In the genomic region with DNA sequence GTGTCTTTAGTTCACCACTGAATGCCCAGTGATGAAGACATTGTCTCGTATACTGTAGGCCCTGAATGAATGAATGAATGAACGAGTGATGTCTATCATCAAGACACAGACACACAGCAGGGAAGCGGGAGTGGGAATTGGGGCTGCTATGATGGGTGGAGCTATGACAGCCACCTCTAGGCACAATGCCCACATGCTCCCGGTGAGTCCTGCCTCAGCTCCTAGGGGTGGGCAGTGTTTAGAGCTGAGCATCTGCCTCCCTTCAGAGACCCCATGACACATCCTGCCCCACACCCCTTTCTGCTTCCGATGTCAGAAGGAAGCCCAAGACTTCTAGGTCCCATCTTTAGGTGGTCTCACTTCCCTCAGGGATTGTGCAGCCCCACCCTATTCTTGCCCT, we compare ENCODE assay signal across 21 cellular contexts.
DNase-seq lines count a peak whose midpoint lies in the region; ATAC-seq and TF ChIP-seq lines count a peak whose summit lies in the region.
"Had no signal": no experiment of that assay in that cellular context is flagged by ENCODE, and none has a peak within 500 bp of the region (broad histone marks: within the 10 kb centered on the region; RNA-seq: fewer than 3 reads in every experiment).

No MANE protein-coding gene starts in this region.

- H3K4me1 ChIP-seq in lower lobe of right lung (peaks cover 7% of the 10 kb centered on the region), vagina (peaks cover 47% of the 10 kb centered on the region), right lobe of liver (no peaks in the 10 kb centered on the region), GM23248 (ENCODE audit: insufficient read depth) (peaks cover 23% of the 10 kb centered on the region)
- H3K4me1 ChIP-seq: SJCRH30 had no signal

- peaks cover 5% of the 10 kb centered on the region for H3K9me3 Mint-ChIP-seq in stimulated activated effector memory CD8-positive, alpha-beta T cell treated with anti-CD3 and anti-CD28 coated beads, Interleukin-12 subunit alpha, Interleukin-12 subunit beta, amount 100 ng/mL, for 72 hours

- TF ChIP-seq POLR2A in vagina (IDR thresholded peaks at IDR 0.05), result no peak
- TF ChIP-seq POLR2A in right lobe of liver (IDR thresholded peaks at IDR 0.05), result no peak

- WGBS in right lobe of liver (ENCODE audit: insufficient coverage, low coverage, low lambda C conversion rate, missing lambda C conversion rate), result 75% methylated on average over 1 of the region's 5 CpGs
- 76 to 78% methylated on average over 5 of the region's 5 CpGs for WGBS in GM23248 (ENCODE audit: low coverage in 1 of 2, low lambda C conversion rate in 2 of 2, missing lambda C conversion rate in 2 of 2), 2 experiments

- H3K9me3 ChIP-seq in lower lobe of right lung (no peaks in the 10 kb centered on the region), vagina (no peaks in the 10 kb centered on the region), right lobe of liver (no peaks in the 10 kb centered on the region), GM23248 (ENCODE audit: low read depth) (no peaks in the 10 kb centered on the region)

- no peak overlapping the region for H2AFZ ChIP-seq in GM23248
- H2AFZ ChIP-seq: PC-9 had no signal

- TF ChIP-seq CTCF in VCaP (conservative IDR thresholded peaks at IDR 0.05) (no peak), lower lobe of right lung (IDR thresholded peaks at IDR 0.05) (no peak), vagina (IDR thresholded peaks at IDR 0.05) (no peak), right lobe of liver (IDR thresholded peaks at IDR 0.05) (no peak)

- H3K9me2 ChIP-seq in GM23248 (ENCODE audit: insufficient read depth), result no peaks in the 10 kb centered on the region

- H3K36me3 ChIP-seq in lower lobe of right lung (no peaks in the 10 kb centered on the region), vagina (no peaks in the 10 kb centered on the region), right lobe of liver (no peaks in the 10 kb centered on the region), GM23248 (ENCODE audit: low read depth) (no peaks in the 10 kb centered on the region)
- H3K36me3 ChIP-seq: MG63, SJCRH30 had no signal

- in situ Hi-C loops in ACHN (cut with HindIII; ENCODE audit: low pct_ligation_motif_present, low pct_unique_long_range_greater_than_20kb, low sequenced_read_pairs) (no loop called here), GM23248 (cut with MboI) (no loop called here)

- no peak for ATAC-seq in lower lobe of right lung
- peak; percentile 36 for ATAC-seq in stimulated activated effector memory CD8-positive, alpha-beta T cell treated with anti-CD3 and anti-CD28 coated beads, Interleukin-12 subunit alpha, Interleukin-12 subunit beta, amount 100 ng/mL, for 72 hours
- ATAC-seq in right lobe of liver, result no peak
- ATAC-seq: Right ventricle myocardium inferior had no signal

- H3K4me3 ChIP-seq in lower lobe of right lung (no peak overlapping the region), vagina (no peak overlapping the region), right lobe of liver (no peak overlapping the region), GM23248 (no peak overlapping the region)
- H3K4me3 ChIP-seq: MG63, PC-9, SJCRH30 had no signal

- H3K36me3 Mint-ChIP-seq in stimulated activated effector memory CD8-positive, alpha-beta T cell treated with anti-CD3 and anti-CD28 coated beads, Interleukin-12 subunit alpha, Interleukin-12 subunit beta, amount 100 ng/mL, for 72 hours, result no peaks in the 10 kb centered on the region
- H3K36me3 Mint-ChIP-seq: CD4-positive, alpha-beta memory T cell had no signal

- no peak overlapping the region for H3K27ac Mint-ChIP-seq in stimulated activated effector memory CD8-positive, alpha-beta T cell treated with anti-CD3 and anti-CD28 coated beads, Interleukin-12 subunit alpha, Interleukin-12 subunit beta, amount 100 ng/mL, for 72 hours
- H3K27ac Mint-ChIP-seq: CD4-positive, alpha-beta memory T cell; H9 had no signal

- peaks cover 35% of the 10 kb centered on the region for H3F3A ChIP-seq in GM23248 (ENCODE audit: insufficient read depth)

- no peaks in the 10 kb centered on the region for H4K20me1 ChIP-seq in GM23248 (ENCODE audit: insufficient read depth)

- intact Hi-C loops in lower lobe of right lung (cut with DNase I) (no loop called here), vagina (cut with DNase I) (loop anchor here (5.0 to 10.0 kb wide), 2 partner anchors 766 to 909 kb away; a partner anchor contains a TSS), right lobe of liver (cut with DNase I) (no loop called here)

- no peaks in the 10 kb centered on the region for H3K27me3 ChIP-seq in lower lobe of right lung (ENCODE audit: low read depth)
- H3K27me3 ChIP-seq in vagina, result no peaks in the 10 kb centered on the region
- no peaks in the 10 kb centered on the region for H3K27me3 ChIP-seq in right lobe of liver
- H3K27me3 ChIP-seq in GM23248 (replicated peaks; ENCODE audit: insufficient read depth), result no peaks in the 10 kb centered on the region
- H3K27me3 ChIP-seq: MG63, SJCRH30 had no signal

- H3K9ac ChIP-seq in GM23248, result no peak overlapping the region

- no peak overlapping the region for H3K4me2 ChIP-seq in GM23248 (ENCODE audit: unreplicated experiment)
- H3K4me2 ChIP-seq: PC-9 had no signal

- H3K4me3 Mint-ChIP-seq in stimulated activated effector memory CD8-positive, alpha-beta T cell treated with anti-CD3 and anti-CD28 coated beads, Interleukin-12 subunit alpha, Interleukin-12 subunit beta, amount 100 ng/mL, for 72 hours, result no peak overlapping the region
- H3K4me3 Mint-ChIP-seq: CD4-positive, alpha-beta memory T cell; H9 had no signal

- no peaks in the 10 kb centered on the region for H3K79me2 ChIP-seq in GM23248 (ENCODE audit: insufficient read depth)

- peak overlapping the region; percentile 26; the same call in 1 of the 2 replicates for H3K27ac ChIP-seq in VCaP
- H3K27ac ChIP-seq in lower lobe of right lung, result peak overlapping the region; percentile 14
- peak overlapping the region; percentile 41 for H3K27ac ChIP-seq in vagina
- no peak overlapping the region for H3K27ac ChIP-seq in right lobe of liver
- no peak overlapping the region for H3K27ac ChIP-seq in GM23248
- H3K27ac ChIP-seq: PC-9, SJCRH30 had no signal

- DNase-seq in lower lobe of right lung (no peak), vagina (ENCODE audit: extremely low spot score in 2 of 2) (peak in 1 of 2 donors; percentile 77), right lobe of liver (no peak), ACHN (no peak), GM23248 (no peak)
- no peak for DNase-seq in stimulated activated effector memory CD8-positive, alpha-beta T cell treated with anti-CD3 and anti-CD28 coated beads, Interleukin-12 subunit alpha, Interleukin-12 subunit beta, amount 100 ng/mL, for 72 hours (ENCODE audit: low spot score in 2 of 2)
- DNase-seq: C1 segment of cervical spinal cord; CD4-positive, alpha-beta memory T cell; COR-L47; DMS53; H9; KG1; MG63; NCI-H1105 treated with DMSO at 0.1 percent for 48 hours; NCI-H146; NCI-H1930; NCI-H526 treated with DMSO at 0.1 percent for 48 hours; PC-9; SJCRH30 had no signal

- H3K4me1 Mint-ChIP-seq in stimulated activated effector memory CD8-positive, alpha-beta T cell treated with anti-CD3 and anti-CD28 coated beads, Interleukin-12 subunit alpha, Interleukin-12 subunit beta, amount 100 ng/mL, for 72 hours, result no peaks in the 10 kb centered on the region
- H3K4me1 Mint-ChIP-seq: CD4-positive, alpha-beta memory T cell had no signal

Comparison
In these comparisons a context has a peak if more than half of its experiments do, and no peak if none do; other contexts are left out.
1. H3K27ac ChIP-seq: peak in VCaP (single experiment), lower lobe of right lung (single experiment) and vagina (single experiment); none in right lobe of liver (0 of 3) and GM23248 (single experiment).